ENCODE assay signal across 1 cellular context in genomic region chr6:136754820-136755219, GRCh38.
A peak's percentile ranks its signal among the peaks of the same experiment; 100 is the strongest.
TF ChIP-seq lines count a peak whose summit lies in the region.

No MANE protein-coding gene starts in this region.

TF ChIP-seq in GM12878, 131 proteins besides CTCF, POLR2A, EP300 and RAD21:
- TF ChIP-seq MLLT1 (IDR thresholded peaks at IDR 0.05), result no peak
- TF ChIP-seq POLR2AphosphoS5 (IDR thresholded peaks at IDR 0.05; ENCODE audit: low read length), result 0 out of 2 replicates have a peak, but pooled peaks have one; percentile 27
- no peak for TF ChIP-seq ZBED1 (IDR thresholded peaks at IDR 0.05; ENCODE audit: borderline replicate concordance)
- TF ChIP-seq ZNF687 (IDR thresholded peaks at IDR 0.05), result no peak
- no peak for TF ChIP-seq GATAD2B (conservative IDR thresholded peaks at IDR 0.05; ENCODE audit: low read depth)
TF ChIP-seq in GM12878: peak in this region for 1.
